ENCODE assay signal across 8 cellular contexts in genomic region chr1:8283058-8283884, GRCh38. TPM values are rescaled to one million over a fixed set of nuclear protein-coding genes. Genes with fewer than 3 reads are reported as not detected.
DNase-seq lines count a peak whose midpoint lies in the region; ATAC-seq and TF ChIP-seq lines count a peak whose summit lies in the region.

No MANE protein-coding gene starts in this region.

- no peaks in the 10 kb centered on the region for H3K36me3 Mint-ChIP-seq in activated CD8-positive, alpha-beta memory T cell treated with anti-CD3 and anti-CD28 coated beads, Interleukin-2, amount 10 ng/mL, durations not matched to agents 7 days and 5 days
- no peaks in the 10 kb centered on the region for H3K36me3 Mint-ChIP-seq in type B pancreatic cell

- H3K9me3 ChIP-seq in spleen (no peaks in the 10 kb centered on the region), breast epithelium (no peaks in the 10 kb centered on the region)

- H3K27me3 Mint-ChIP-seq in activated CD8-positive, alpha-beta memory T cell treated with anti-CD3 and anti-CD28 coated beads, Interleukin-2, amount 10 ng/mL, durations not matched to agents 7 days and 5 days: peaks cover 30% of the 10 kb centered on the region
- no peaks in the 10 kb centered on the region for H3K27me3 Mint-ChIP-seq in type B pancreatic cell

- TF ChIP-seq POLR2A in spleen (IDR thresholded peaks at IDR 0.05) (no peak), breast epithelium (IDR thresholded peaks at IDR 0.05) (no peak)

- intact Hi-C loops in spleen (cut with DNase I; ENCODE audit: low total_unique reads): no loop called here
- intact Hi-C loops in breast epithelium (cut with DNase I; ENCODE audit: low total_unique reads): no loop called here

- H3K36me3 ChIP-seq in spleen: no peaks in the 10 kb centered on the region
- no peaks in the 10 kb centered on the region for H3K36me3 ChIP-seq in breast epithelium

- H3K4me3 Mint-ChIP-seq in activated CD8-positive, alpha-beta memory T cell treated with anti-CD3 and anti-CD28 coated beads, Interleukin-2, amount 10 ng/mL, durations not matched to agents 7 days and 5 days: no peak overlapping the region
- no peak overlapping the region for H3K4me3 Mint-ChIP-seq in type B pancreatic cell

- H3K27ac ChIP-seq in spleen: peak overlapping the region in 6 of 8 donors; percentile 32 to 67 (median 48)
- no peak overlapping the region for H3K27ac ChIP-seq in breast epithelium

- CTCF ChIA-PET in activated CD8-positive, alpha-beta memory T cell treated with anti-CD3 and anti-CD28 coated beads, Interleukin-2, amount 10 ng/mL, durations not matched to agents 7 days and 5 days (lab: Charles Lee): no interaction called here

- H3K4me1 ChIP-seq in spleen: peaks cover 0 to 24% (median 17%) of the 10 kb centered on the region in 6 donors
- H3K4me1 ChIP-seq in breast epithelium: no peaks in the 10 kb centered on the region

- H3K4me1 Mint-ChIP-seq in activated CD8-positive, alpha-beta memory T cell treated with anti-CD3 and anti-CD28 coated beads, Interleukin-2, amount 10 ng/mL, durations not matched to agents 7 days and 5 days: peaks cover 14% of the 10 kb centered on the region
- peaks cover 4% of the 10 kb centered on the region for H3K4me1 Mint-ChIP-seq in type B pancreatic cell (ENCODE audit: unreplicated experiment)

- H3K4me3 ChIP-seq in spleen: no peak overlapping the region
- no peak overlapping the region for H3K4me3 ChIP-seq in breast epithelium

- H3K27me3 ChIP-seq in spleen (replicated peaks in 1 of 7) (peaks cover 0 to 34% (median 0%) of the 10 kb centered on the region in 7 donors), breast epithelium (no peaks in the 10 kb centered on the region)

- WGBS in spleen, 5 donors: 42 to 51% (median 44%) methylated on average over 14 of the region's 14 CpGs

- peak; percentile 75 for ATAC-seq in activated CD8-positive, alpha-beta memory T cell treated with anti-CD3 and anti-CD28 coated beads, Interleukin-2, amount 10 ng/mL, durations not matched to agents 7 days and 5 days
- ATAC-seq in HG02981 (IDR thresholded peaks at IDR 0.05; ENCODE audit: unreplicated experiment): peak; percentile 92

- peak overlapping the region; percentile 17 for H3K27ac Mint-ChIP-seq in activated CD8-positive, alpha-beta memory T cell treated with anti-CD3 and anti-CD28 coated beads, Interleukin-2, amount 10 ng/mL, durations not matched to agents 7 days and 5 days
- no peak overlapping the region for H3K27ac Mint-ChIP-seq in type B pancreatic cell

- H3K9me3 Mint-ChIP-seq in activated CD8-positive, alpha-beta memory T cell treated with anti-CD3 and anti-CD28 coated beads, Interleukin-2, amount 10 ng/mL, durations not matched to agents 7 days and 5 days (ENCODE audit: low read depth): peaks cover 4% of the 10 kb centered on the region
- peaks cover 6% of the 10 kb centered on the region for H3K9me3 Mint-ChIP-seq in type B pancreatic cell

- no peak for TF ChIP-seq CTCF in spleen (IDR thresholded peaks at IDR 0.05 in 8 of 11, conservative IDR thresholded peaks at IDR 0.05 in 3 of 11)
- no peak for TF ChIP-seq CTCF in breast epithelium (IDR thresholded peaks at IDR 0.05)
- TF ChIP-seq CTCF in type B pancreatic cell (conservative IDR thresholded peaks at IDR 0.05): no peak

- DNase-seq in activated CD8-positive, alpha-beta memory T cell treated with anti-CD3 and anti-CD28 coated beads, Interleukin-2, amount 10 ng/mL, durations not matched to agents 7 days and 5 days: peak; percentile 53
- no peak for DNase-seq in activated CD8-positive, alpha-beta memory T cell treated with anti-CD3 and anti-CD28 coated beads, Interleukin-2, amount 50 U/mL, for 4 hours
- peak; percentile 12 for DNase-seq in SIG-M5 (lab: John Stamatoyannopoulos, UW)
- DNase-seq in spleen: no peak
- DNase-seq in NCI-H524 treated with DMSO at 0.1 percent for 48 hours (lab: John Stamatoyannopoulos, UW): no peak
- no peak for DNase-seq in breast epithelium (ENCODE audit: low spot score in 2 of 2)
- DNase-seq in type B pancreatic cell (ENCODE audit: extremely low spot score, unreplicated experiment): no peak

RNA-seq across cellular contexts. Expression of gene SLC45A1, which starts 34.6 kb away (rescaled TPM):
- under 1 TPM; 0.12 to 0.26 TPM for total RNA-seq in activated CD8-positive, alpha-beta memory T cell treated with anti-CD3 and anti-CD28 coated beads, Interleukin-2, amount 10 ng/mL, durations not matched to agents 7 days and 5 days
- total RNA-seq in spleen: 1 to 10 TPM; 2.2 to 3.3 (median 2.9) TPM
- 1 to 10 TPM; 1.3 to 2.9 (median 1.4) TPM for polyA plus RNA-seq in spleen
- 1 to 10 TPM in 2 of 3 donors, under 1 TPM in 1; 0.73 to 3.6 (median 1.9) TPM for total RNA-seq in breast epithelium
- 0.67 and 2.7 TPM in 2 replicates for total RNA-seq in type B pancreatic cell (ENCODE audit: low replicate concordance)

Comparison
In these comparisons a context has a peak if more than half of its experiments do, and no peak if none do; other contexts are left out.
1. DNase-seq: peak in activated CD8-positive, alpha-beta memory T cell treated with anti-CD3 and anti-CD28 coated beads, Interleukin-2, amount 10 ng/mL, durations not matched to agents 7 days and 5 days (single experiment) and SIG-M5 (single experiment); none in activated CD8-positive, alpha-beta memory T cell treated with anti-CD3 and anti-CD28 coated beads, Interleukin-2, amount 50 U/mL, for 4 hours (single experiment), spleen (single experiment), NCI-H524 treated with DMSO at 0.1 percent for 48 hours (single experiment), breast epithelium (0 of 2) and type B pancreatic cell (single experiment).
2. H3K27ac ChIP-seq: peak in spleen (6 of 8); none in breast epithelium (0 of 2).